Comparison of ENCODE assay signal across 9 cellular contexts in genomic region chr6:6825986-6826901, GRCh38.
DNase-seq lines count a peak whose midpoint lies in the region; ATAC-seq, FAIRE-seq and TF ChIP-seq lines count a peak whose summit lies in the region.
"Had no signal": no experiment of that assay in that cellular context is flagged by ENCODE, and none has a peak within 500 bp of the region (broad histone marks: within the 10 kb centered on the region; RNA-seq: fewer than 3 reads in every experiment).

No MANE protein-coding gene starts in this region.

- H3K36me3 ChIP-seq in hepatocyte (replicated peaks; ENCODE audit: insufficient read depth, low read depth) = no peaks in the 10 kb centered on the region
- H3K36me3 ChIP-seq in CD4-positive, alpha-beta memory T cell (ENCODE audit: insufficient read depth, low read length) = no peaks in the 10 kb centered on the region

- POLR2A ChIA-PET in CD4-positive, alpha-beta memory T cell (lab: Charles Lee; ENCODE audit: partially characterized antibody) = no interaction called here

- no peak overlapping the region for H2AFZ ChIP-seq in hepatocyte

- no peak for TF ChIP-seq POLR2A in NB4 (IDR thresholded peaks at IDR 0.05; ENCODE audit: extremely low read depth, insufficient read length)

- no peak overlapping the region for H3K27ac Mint-ChIP-seq in activated naive CD8-positive, alpha-beta T cell treated with anti-CD3 and anti-CD28 coated beads, Interleukin-2, amount 50 U/mL, for 24 hours
- H3K27ac Mint-ChIP-seq in CD4-positive, alpha-beta memory T cell = no peak overlapping the region

- TF ChIP-seq CTCF in NB4 (IDR thresholded peaks at IDR 0.05; ENCODE audit: low read depth, low read length) (no peak), hepatocyte (IDR thresholded peaks at IDR 0.05; ENCODE audit: poor library complexity) (no peak)

- no peaks in the 10 kb centered on the region for H3K9me2 ChIP-seq in hepatocyte (replicated peaks; ENCODE audit: insufficient read depth)

- no peaks in the 10 kb centered on the region for H3K36me3 Mint-ChIP-seq in activated naive CD8-positive, alpha-beta T cell treated with anti-CD3 and anti-CD28 coated beads, Interleukin-2, amount 50 U/mL, for 24 hours (ENCODE audit: low read depth)
- H3K36me3 Mint-ChIP-seq in CD4-positive, alpha-beta memory T cell = no peaks in the 10 kb centered on the region

- intact Hi-C loops in CD4-positive, alpha-beta memory T cell (cut with micrococcal nuclease) = no loop called here

- DNase-seq in GM18507 (ENCODE audit: extremely low spot score, insufficient read length, low read depth) (peak; percentile 42), H4 (ENCODE audit: low spot score) (peak; percentile 58), NB4 (ENCODE audit: low read depth) (peak; percentile 79), mucosa of gallbladder (ENCODE audit: low spot score) (peak; percentile 59), hepatocyte (ENCODE audit: low spot score) (no peak), cerebellar nuclear complex (lab: John Stamatoyannopoulos, UW) (no peak)
- no peak for DNase-seq in activated naive CD8-positive, alpha-beta T cell treated with anti-CD3 and anti-CD28 coated beads, Interleukin-2, amount 50 U/mL, for 24 hours
- DNase-seq in CD4-positive, alpha-beta memory T cell = no peak

- 84% methylated on average over 18 of the region's 19 CpGs for WGBS in hepatocyte (ENCODE audit: low lambda C conversion rate, missing lambda C conversion rate)

- CTCF ChIA-PET in CD4-positive, alpha-beta memory T cell (lab: Charles Lee; ENCODE audit: partially characterized antibody) = no interaction called here

- H3K79me2 ChIP-seq in hepatocyte = no peaks in the 10 kb centered on the region

- H3K4me3 Mint-ChIP-seq in activated naive CD8-positive, alpha-beta T cell treated with anti-CD3 and anti-CD28 coated beads, Interleukin-2, amount 50 U/mL, for 24 hours = no peak overlapping the region
- no peak overlapping the region for H3K4me3 Mint-ChIP-seq in CD4-positive, alpha-beta memory T cell

- H3K4me1 ChIP-seq in hepatocyte (ENCODE audit: insufficient read depth) = no peaks in the 10 kb centered on the region
- H3K4me1 ChIP-seq in CD4-positive, alpha-beta memory T cell (ENCODE audit: insufficient read depth, low read length) = no peaks in the 10 kb centered on the region

- H3K4me3 ChIP-seq in NB4 (ENCODE audit: low read depth, low read length) (no peak overlapping the region), hepatocyte (no peak overlapping the region)
- no peak overlapping the region for H3K4me3 ChIP-seq in CD4-positive, alpha-beta memory T cell (ENCODE audit: low read length in 2 of 2)
- H3K4me3 ChIP-seq: SK-N-MC had no signal

- no peaks in the 10 kb centered on the region for H3K9me3 Mint-ChIP-seq in activated naive CD8-positive, alpha-beta T cell treated with anti-CD3 and anti-CD28 coated beads, Interleukin-2, amount 50 U/mL, for 24 hours
- H3K9me3 Mint-ChIP-seq in CD4-positive, alpha-beta memory T cell = no peaks in the 10 kb centered on the region

- H3K27ac ChIP-seq in hepatocyte = no peak overlapping the region
- H3K27ac ChIP-seq in CD4-positive, alpha-beta memory T cell (ENCODE audit: low read depth, low read length) = no peak overlapping the region
- H3K27ac ChIP-seq: SK-N-MC had no signal

- FAIRE-seq in GM18507 (lab: Jason Lieb, UNC) = peak; percentile 87

- peak; percentile 72 for ATAC-seq in activated naive CD8-positive, alpha-beta T cell treated with anti-CD3 and anti-CD28 coated beads, Interleukin-2, amount 50 U/mL, for 24 hours

- no peaks in the 10 kb centered on the region for H4K20me1 ChIP-seq in hepatocyte (ENCODE audit: insufficient read depth, poor library complexity, severe bottlenecking)

- H3K27me3 Mint-ChIP-seq in activated naive CD8-positive, alpha-beta T cell treated with anti-CD3 and anti-CD28 coated beads, Interleukin-2, amount 50 U/mL, for 24 hours = peaks cover 10% of the 10 kb centered on the region
- peaks cover 13 to 20% of the 10 kb centered on the region in 2 donors for H3K27me3 Mint-ChIP-seq in CD4-positive, alpha-beta memory T cell

- H3K9me3 ChIP-seq in hepatocyte (ENCODE audit: low read depth) = no peaks in the 10 kb centered on the region
- no peaks in the 10 kb centered on the region for H3K9me3 ChIP-seq in CD4-positive, alpha-beta memory T cell (ENCODE audit: control insufficient read depth in 1 of 2, low read length in 2 of 2)

- H3K4me2 ChIP-seq in hepatocyte = no peak overlapping the region

- no peaks in the 10 kb centered on the region for H3K27me3 ChIP-seq in hepatocyte
- no peaks in the 10 kb centered on the region for H3K27me3 ChIP-seq in CD4-positive, alpha-beta memory T cell (ENCODE audit: insufficient read depth, low read length)

- H3K4me1 Mint-ChIP-seq in activated naive CD8-positive, alpha-beta T cell treated with anti-CD3 and anti-CD28 coated beads, Interleukin-2, amount 50 U/mL, for 24 hours = peaks cover 12% of the 10 kb centered on the region
- H3K4me1 Mint-ChIP-seq in CD4-positive, alpha-beta memory T cell = no peaks in the 10 kb centered on the region

Comparison
In these comparisons a context has a peak if more than half of its experiments do, and no peak if none do; other contexts are left out.
1. DNase-seq: peak in GM18507 (single experiment), H4 (single experiment), NB4 (single experiment) and mucosa of gallbladder (single experiment); none in activated naive CD8-positive, alpha-beta T cell treated with anti-CD3 and anti-CD28 coated beads, Interleukin-2, amount 50 U/mL, for 24 hours (single experiment), hepatocyte (single experiment), CD4-positive, alpha-beta memory T cell (0 of 5) and cerebellar nuclear complex (0 of 2).